13 cellular contexts compared by ENCODE assay signal in the genomic region with DNA sequence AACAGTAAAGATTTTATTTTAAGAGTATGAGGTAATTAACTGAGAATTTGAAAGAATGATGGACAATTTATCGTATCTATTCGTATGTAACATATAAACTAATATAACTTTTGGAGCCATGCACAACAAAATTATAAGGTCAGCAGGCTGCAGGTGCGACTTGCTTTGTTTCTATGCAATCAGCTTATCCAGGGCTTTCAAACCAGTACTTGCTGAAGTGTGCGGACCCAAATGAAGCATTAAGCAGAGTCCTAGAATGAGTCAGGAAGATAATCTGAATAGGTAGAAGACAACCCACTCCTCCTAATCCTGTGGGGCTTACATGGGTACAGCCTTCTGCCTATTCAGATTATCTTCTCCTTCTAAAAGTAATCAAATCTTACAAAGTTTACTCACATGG. TPM values are rescaled to one million over a fixed set of nuclear protein-coding genes. Genes with fewer than 3 reads are reported as not detected.
DNase-seq lines count a peak whose midpoint lies in the region; ATAC-seq, FAIRE-seq and TF ChIP-seq lines count a peak whose summit lies in the region.
"Had no signal": no experiment of that assay in that cellular context is flagged by ENCODE, and none has a peak within 500 bp of the region (broad histone marks: within the 10 kb centered on the region; RNA-seq: fewer than 3 reads in every experiment).

No MANE protein-coding gene starts in this region.

- POLR2A ChIA-PET in HCT116 (lab: Charles Lee): interaction anchor here (0.7 kb wide), 1 partner anchor 180 kb away, joined by 3 read pairs; no protein-coding TSS in a partner anchor
- POLR2A ChIA-PET in activated CD8-positive, alpha-beta T cell treated with anti-CD3 and anti-CD28 coated beads for 36 hours (lab: Charles Lee): interaction anchor here (0.6 to 2.5 kb wide), 12 partner anchors 9 to 912 kb away, joined by 3 to 15 read pairs (median 6); partner anchors contain the start of gene LETM1

- peak overlapping the region; percentile 88; the same call in 1 of the 2 replicates for H3K9ac ChIP-seq in HCT116 (ENCODE audit: low read length)
- H3K9ac ChIP-seq in keratinocyte (ENCODE audit: control insufficient read depth, extremely low read depth, insufficient read depth, low read length): peak overlapping the region; percentile 74

- peaks cover 67% of the 10 kb centered on the region for H3K79me2 ChIP-seq in ACC112 (ENCODE audit: control insufficient read depth, insufficient read depth, low read length, unreplicated experiment)
- H3K79me2 ChIP-seq in HCT116 (ENCODE audit: insufficient read depth, low read length): peaks cover 64% of the 10 kb centered on the region
- H3K79me2 ChIP-seq in keratinocyte (ENCODE audit: control insufficient read depth, insufficient read depth, low read length): peaks cover 63% of the 10 kb centered on the region

- peaks cover 5% of the 10 kb centered on the region; the same call in 1 of the 2 replicates for H4K20me1 ChIP-seq in HCT116 (ENCODE audit: insufficient read depth)
- H4K20me1 ChIP-seq in keratinocyte (ENCODE audit: control insufficient read depth, extremely low read depth, insufficient read depth, low read length): no peaks in the 10 kb centered on the region

- peak overlapping the region; percentile 99 for H3K27ac Mint-ChIP-seq in activated CD8-positive, alpha-beta T cell treated with anti-CD3 and anti-CD28 coated beads for 36 hours

- H3K4me3 Mint-ChIP-seq in activated CD8-positive, alpha-beta T cell treated with anti-CD3 and anti-CD28 coated beads for 36 hours: peak overlapping the region; percentile 99

- intact Hi-C loops in HCT116 (cut with micrococcal nuclease) (no loop called here), prostate gland (cut with DNase I) (no loop called here)
- intact Hi-C loops in activated CD8-positive, alpha-beta T cell treated with anti-CD3 and anti-CD28 coated beads for 36 hours (cut with micrococcal nuclease): no loop called here

- H3K9me3 ChIP-seq in HCT116 (ENCODE audit: control insufficient read depth in 1 of 2, insufficient read depth in 1 of 2, low read depth in 1 of 2, low read length in 2 of 2) (no peaks in the 10 kb centered on the region), keratinocyte (ENCODE audit: control insufficient read depth, low read depth, low read length) (no peaks in the 10 kb centered on the region), prostate gland (no peaks in the 10 kb centered on the region)

- H3K27me3 ChIP-seq in ACC112 (ENCODE audit: insufficient read depth, low read length): no peaks in the 10 kb centered on the region
- no peaks in the 10 kb centered on the region for H3K27me3 ChIP-seq in HCT116 (ENCODE audit: insufficient read depth, low read length)
- H3K27me3 ChIP-seq in keratinocyte (ENCODE audit: control insufficient read depth, extremely low read depth, insufficient read depth, low read length): no peaks in the 10 kb centered on the region
- H3K27me3 ChIP-seq in prostate gland (replicated peaks; ENCODE audit: insufficient read depth): no peaks in the 10 kb centered on the region

- FAIRE-seq in keratinocyte (lab: Jason Lieb, UNC): no peak
- FAIRE-seq: urothelium cell line had no signal

- peak overlapping the region; percentile 88 for H3K27ac ChIP-seq in ACC112 (ENCODE audit: low read depth, low read length)
- no peak overlapping the region for H3K27ac ChIP-seq in HCT116 (ENCODE audit: low read depth, low read length)
- H3K27ac ChIP-seq in keratinocyte (ENCODE audit: control insufficient read depth, insufficient read depth, low read length): peak overlapping the region; percentile 78
- no peak overlapping the region for H3K27ac ChIP-seq in prostate gland

- H3K9me2 ChIP-seq in HCT116 (ENCODE audit: insufficient read depth): no peaks in the 10 kb centered on the region

- no peak overlapping the region for H2AFZ ChIP-seq in ACC112 (ENCODE audit: low read length, unreplicated experiment)
- H2AFZ ChIP-seq in HCT116 (ENCODE audit: low read depth, low read length, poor library complexity, severe bottlenecking): no peak overlapping the region
- H2AFZ ChIP-seq in keratinocyte (ENCODE audit: control insufficient read depth, low read length): no peak overlapping the region

- CTCF ChIA-PET in HCT116 (lab: Charles Lee): no interaction called here
- CTCF ChIA-PET in activated CD8-positive, alpha-beta T cell treated with anti-CD3 and anti-CD28 coated beads for 36 hours (lab: Charles Lee): interaction anchor here (2.1 kb wide), 1 partner anchor 26 kb away, joined by 20 read pairs; no protein-coding TSS in a partner anchor

- ATAC-seq in HCT116: no peak
- ATAC-seq in activated CD8-positive, alpha-beta T cell treated with anti-CD3 and anti-CD28 coated beads for 36 hours: no peak
- ATAC-seq in GM19395 (IDR thresholded peaks at IDR 0.05; ENCODE audit: unreplicated experiment): no peak

- peaks cover 42% of the 10 kb centered on the region for H3K4me1 Mint-ChIP-seq in activated CD8-positive, alpha-beta T cell treated with anti-CD3 and anti-CD28 coated beads for 36 hours (ENCODE audit: low read depth)

- H3K4me1 ChIP-seq in ACC112 (ENCODE audit: control insufficient read depth, insufficient read depth, low read length, unreplicated experiment) (peaks cover 31% of the 10 kb centered on the region), HCT116 (ENCODE audit: control insufficient read depth in 1 of 2, insufficient read depth in 2 of 2, low read length in 2 of 2) (peaks cover 22 to 50% of the 10 kb centered on the region in 2 experiments), keratinocyte (ENCODE audit: control insufficient read depth, extremely low read depth, insufficient read depth, low read length) (peaks cover 28% of the 10 kb centered on the region), prostate gland (replicated peaks) (peaks cover 2% of the 10 kb centered on the region)

- H3K36me3 Mint-ChIP-seq in activated CD8-positive, alpha-beta T cell treated with anti-CD3 and anti-CD28 coated beads for 36 hours (ENCODE audit: low read depth): peaks cover 30% of the 10 kb centered on the region

- 85% methylated on average over 4 of the region's 4 CpGs for WGBS in prostate gland

- TF ChIP-seq CTCF in HCT116 (IDR thresholded peaks at IDR 0.05 in 2 of 3, conservative IDR thresholded peaks at IDR 0.05 in 1 of 3; ENCODE audit: borderline replicate concordance in 1 of 3, insufficient read depth in 1 of 3, low read depth in 2 of 3, low read length in 2 of 3) (no peak), keratinocyte (optimal IDR thresholded peaks at IDR 0.05 in 1 of 3, IDR thresholded peaks at IDR 0.05 in 1 of 3, conservative IDR thresholded peaks at IDR 0.05 in 1 of 3; ENCODE audit: extremely low read depth in 1 of 3, insufficient read depth in 2 of 3, low read length in 3 of 3) (no peak), GM13976 (IDR thresholded peaks at IDR 0.05; ENCODE audit: borderline replicate concordance, control extremely low read depth, extremely low read depth, insufficient read depth, missing control alignments) (no peak), prostate gland (IDR thresholded peaks at IDR 0.05) (no peak)
- TF ChIP-seq CTCF in activated CD8-positive, alpha-beta T cell treated with anti-CD3 and anti-CD28 coated beads for 36 hours (IDR thresholded peaks at IDR 0.05): no peak

- H3K36me3 ChIP-seq in ACC112 (ENCODE audit: insufficient read depth, low read length): no peaks in the 10 kb centered on the region
- H3K36me3 ChIP-seq in HCT116 (ENCODE audit: control insufficient read depth in 1 of 2, insufficient read depth in 2 of 2, low read length in 2 of 2): no peaks in the 10 kb centered on the region
- H3K36me3 ChIP-seq in keratinocyte (ENCODE audit: control insufficient read depth in 2 of 2, extremely low read depth in 1 of 2, insufficient read depth in 2 of 2, low read length in 2 of 2): no peaks in the 10 kb centered on the region
- no peaks in the 10 kb centered on the region for H3K36me3 ChIP-seq in prostate gland

- no peak for TF ChIP-seq RAD21 in HCT116 (IDR thresholded peaks at IDR 0.05; ENCODE audit: low read depth)

- in situ Hi-C loops in GM13976 (cut with MboI; ENCODE audit: low sequenced_read_pairs, unreplicated experiment): no loop called here

- H3K4me2 ChIP-seq in HCT116 (ENCODE audit: low read length) (peak overlapping the region; percentile 76), keratinocyte (ENCODE audit: control insufficient read depth, extremely low read depth, insufficient read depth, low read depth, low read length) (peak overlapping the region; percentile 82)

- BruUV-seq in HCT116 (replicated peaks; lab: Mats Ljungman, UMichigan): no TSS peak

- RAD21 ChIA-PET in HCT116 (lab: Charles Lee; ENCODE audit: low non-redundant PET in 1 of 2, low total read pairs in 2 of 2, uncharacterized antibody in 2 of 2, unreplicated experiment in 2 of 2): no interaction called here

- DNase-seq in HCT116 (ENCODE audit: low read depth, low spot score) (no peak), keratinocyte (ENCODE audit: low read depth, low spot score) (no peak), activated gamma-delta T cell (lab: John Stamatoyannopoulos, UW) (no peak), GM13976 (ENCODE audit: low spot score) (no peak), prostate gland (ENCODE audit: low spot score) (no peak)
- DNase-seq in activated CD8-positive, alpha-beta T cell treated with anti-CD3 and anti-CD28 coated beads for 36 hours: no peak
- DNase-seq: activated CD4-positive, CD25-positive, alpha-beta regulatory T cell; cortex of kidney; islet precursor cell; NCI-H2171 had no signal

- no peaks in the 10 kb centered on the region for H3K27me3 Mint-ChIP-seq in activated CD8-positive, alpha-beta T cell treated with anti-CD3 and anti-CD28 coated beads for 36 hours

- no peak for TF ChIP-seq POLR2A in HCT116 (IDR thresholded peaks at IDR 0.05; ENCODE audit: borderline replicate concordance, extremely low read depth, insufficient read depth, insufficient read length)
- TF ChIP-seq POLR2A in prostate gland (IDR thresholded peaks at IDR 0.05): no peak

- dilution Hi-C loops in keratinocyte (cut with MboI; ENCODE audit: extremely low pct_ligation_motif_present, low sequenced_read_pairs): no loop called here

- H3K4me3 ChIP-seq in ACC112 (ENCODE audit: low read depth, low read length) (peak overlapping the region; percentile 81), HCT116 (replicated peaks in 1 of 2; ENCODE audit: low read depth in 1 of 2, low read length in 2 of 2) (peak overlapping the region in 1 of 2 experiments; percentile 70; a peak in 1 of 4 replicates), keratinocyte (ENCODE audit: control insufficient read depth in 2 of 3, extremely low read depth in 1 of 3, insufficient read depth in 2 of 3, low read depth in 1 of 3, low read length in 3 of 3) (peak overlapping the region in 2 of 3 experiments; percentile 29 to 67), prostate gland (no peak overlapping the region)

- no peaks in the 10 kb centered on the region for H3K9me1 ChIP-seq in keratinocyte (ENCODE audit: control insufficient read depth, extremely low read depth, insufficient read depth, low read length)

- H3K9me3 Mint-ChIP-seq in activated CD8-positive, alpha-beta T cell treated with anti-CD3 and anti-CD28 coated beads for 36 hours: no peaks in the 10 kb centered on the region

RNA-seq across cellular contexts. Expression of gene NSD2, which starts 2.1 kb away (rescaled TPM):
- total RNA-seq in HCT116 (2021; ENCODE audit: unreplicated experiment) (145 TPM), prostate gland (10 to 100 TPM; 18.0 to 75.0 TPM)
- 75.3 and 77.0 TPM in 2 replicates for polyA plus RNA-seq in HCT116 (2012)
- 100 to 1,000 TPM; 219 TPM for total RNA-seq in activated CD8-positive, alpha-beta T cell treated with anti-CD3 and anti-CD28 coated beads for 36 hours
- 4.2 to 25.9 TPM (median 22.6 TPM) in 3 replicates for polyA plus RNA-seq in keratinocyte
- polyA plus RNA-seq in keratinocyte (2011; ENCODE audit: low read depth): 7.7 TPM
- polyA plus RNA-seq in keratinocyte (2011; cell fraction: cytosol; rRNA removed): 8.3 and 11.0 TPM in 2 replicates
- polyA plus RNA-seq in keratinocyte (2011; cell fraction: nucleus; rRNA removed): 17.0 and 17.9 TPM in 2 replicates
- polyA plus RNA-seq in keratinocyte (2012; ENCODE audit: low replicate concordance): 6.0 and 27.5 TPM in 2 replicates
- 14.8 to 64.9 TPM (median 37.3 TPM) in 3 replicates for polyA minus RNA-seq in keratinocyte
- 13.6 TPM for polyA minus RNA-seq in keratinocyte (2011; cell fraction: cytosol; rRNA and poly(A)+ RNA removed)
- 10.3 and 16.2 TPM in 2 replicates for polyA minus RNA-seq in keratinocyte (2011; cell fraction: nucleus; rRNA and poly(A)+ RNA removed)

RNA-seq across cellular contexts. Expression of gene LETM1, which starts 17.3 kb away (rescaled TPM):
- 67.3 TPM for total RNA-seq in HCT116 (2021; ENCODE audit: unreplicated experiment)
- polyA plus RNA-seq in HCT116 (2012): 25.9 and 36.3 TPM in 2 replicates
- total RNA-seq in activated CD8-positive, alpha-beta T cell treated with anti-CD3 and anti-CD28 coated beads for 36 hours: 10 to 100 TPM; 49.4 to 53.2 TPM
- polyA plus RNA-seq in keratinocyte: 23.4 to 37.7 TPM (median 25.6 TPM) in 3 replicates
- 25.1 TPM for polyA plus RNA-seq in keratinocyte (2011; ENCODE audit: low read depth)
- 17.1 and 24.3 TPM in 2 replicates for polyA plus RNA-seq in keratinocyte (2011; cell fraction: cytosol; rRNA removed)
- polyA plus RNA-seq in keratinocyte (2011; cell fraction: nucleus; rRNA removed): 88.6 TPM in 2 replicates
- 27.2 and 50.9 TPM in 2 replicates for polyA plus RNA-seq in keratinocyte (2012; ENCODE audit: low replicate concordance)
- polyA minus RNA-seq in keratinocyte: 50.8 to 82.7 TPM (median 68.3 TPM) in 3 replicates
- 134 TPM for polyA minus RNA-seq in keratinocyte (2011; cell fraction: cytosol; rRNA and poly(A)+ RNA removed)
- polyA minus RNA-seq in keratinocyte (2011; cell fraction: nucleus; rRNA and poly(A)+ RNA removed): 103 and 113 TPM in 2 replicates
- 10 to 100 TPM; 32.1 to 63.1 TPM for total RNA-seq in prostate gland

Comparison
In these comparisons a context has a peak if more than half of its experiments do, and no peak if none do; other contexts are left out.
1. H3K27ac ChIP-seq: peak in ACC112 (single experiment) and keratinocyte (single experiment); none in HCT116 (single experiment) and prostate gland (0 of 2).
2. H3K4me3 ChIP-seq: peak in ACC112 (single experiment) and keratinocyte (2 of 3); none in prostate gland (0 of 2).